ENCODE assay signal across 8 cellular contexts in the genomic region with DNA sequence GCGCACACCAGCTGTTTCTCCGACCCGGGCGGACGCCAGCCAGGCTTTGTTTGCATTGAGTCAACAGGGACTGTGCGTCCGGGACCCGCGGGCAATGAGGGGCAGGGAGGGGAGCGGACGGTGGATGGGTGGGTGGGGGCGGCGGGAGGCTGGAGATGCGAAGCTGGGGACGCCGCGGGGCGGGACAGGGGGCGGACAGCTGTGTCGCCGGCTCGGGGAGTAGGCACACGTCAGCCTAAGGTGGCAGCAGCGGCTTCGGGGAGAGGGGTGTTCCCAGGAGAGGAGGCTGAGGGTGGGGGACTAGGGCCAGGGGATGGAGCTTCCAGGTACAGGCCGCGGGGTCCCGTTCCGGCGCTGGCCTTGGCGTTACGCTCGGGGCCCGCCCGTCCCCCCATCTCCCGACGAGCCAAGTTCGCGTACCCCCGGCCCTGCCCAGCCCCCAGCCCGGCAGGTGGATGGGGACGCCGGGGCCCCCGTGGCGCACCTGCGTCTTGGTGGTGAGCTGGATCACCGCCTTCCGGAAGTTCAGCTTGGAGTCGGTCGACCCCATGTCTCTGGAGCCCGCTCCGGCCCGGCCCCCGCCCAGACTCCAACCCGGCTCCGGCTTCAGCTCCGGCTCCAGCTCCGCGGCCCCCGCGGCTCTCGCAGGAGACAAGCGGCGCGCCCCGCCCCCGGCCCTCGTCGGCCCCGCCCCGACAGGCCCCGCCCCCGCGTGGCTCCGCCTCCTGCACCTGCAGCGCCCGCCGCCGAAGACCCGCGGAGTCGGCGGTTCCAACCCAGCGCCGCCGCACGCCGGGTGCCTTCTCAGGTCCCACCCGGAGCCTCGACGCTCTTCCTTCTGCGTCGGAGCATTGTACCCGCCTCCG. TPM values are rescaled to one million over a fixed set of nuclear protein-coding genes. Genes with fewer than 3 reads are reported as not detected.
A peak's percentile ranks its signal among the peaks of the same experiment; 100 is the strongest.
DNase-seq lines count a peak whose midpoint lies in the region; ATAC-seq and TF ChIP-seq lines count a peak whose summit lies in the region.

A gene with protein sequence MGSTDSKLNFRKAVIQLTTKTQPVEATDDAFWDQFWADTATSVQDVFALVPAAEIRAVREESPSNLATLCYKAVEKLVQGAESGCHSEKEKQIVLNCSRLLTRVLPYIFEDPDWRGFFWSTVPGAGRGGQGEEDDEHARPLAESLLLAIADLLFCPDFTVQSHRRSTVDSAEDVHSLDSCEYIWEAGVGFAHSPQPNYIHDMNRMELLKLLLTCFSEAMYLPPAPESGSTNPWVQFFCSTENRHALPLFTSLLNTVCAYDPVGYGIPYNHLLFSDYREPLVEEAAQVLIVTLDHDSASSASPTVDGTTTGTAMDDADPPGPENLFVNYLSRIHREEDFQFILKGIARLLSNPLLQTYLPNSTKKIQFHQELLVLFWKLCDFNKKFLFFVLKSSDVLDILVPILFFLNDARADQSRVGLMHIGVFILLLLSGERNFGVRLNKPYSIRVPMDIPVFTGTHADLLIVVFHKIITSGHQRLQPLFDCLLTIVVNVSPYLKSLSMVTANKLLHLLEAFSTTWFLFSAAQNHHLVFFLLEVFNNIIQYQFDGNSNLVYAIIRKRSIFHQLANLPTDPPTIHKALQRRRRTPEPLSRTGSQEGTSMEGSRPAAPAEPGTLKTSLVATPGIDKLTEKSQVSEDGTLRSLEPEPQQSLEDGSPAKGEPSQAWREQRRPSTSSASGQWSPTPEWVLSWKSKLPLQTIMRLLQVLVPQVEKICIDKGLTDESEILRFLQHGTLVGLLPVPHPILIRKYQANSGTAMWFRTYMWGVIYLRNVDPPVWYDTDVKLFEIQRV (minus strand): TSS at position 653 of the 866 bp plus-strand sequence. CDS start 103 bp downstream, at position 550.

- H2AFZ ChIP-seq in SU-DHL-6 (ENCODE audit: low read depth, low read length, severe bottlenecking) = peak within 1 kb of the TSS; percentile 77

- intact Hi-C loops in right cardiac atrium (cut with DNase I) (no loop called here), psoas muscle (cut with DNase I) (no loop called here)

- DNase-seq in AG10803 (ENCODE audit: low read depth) = no peak
- peak in 1 of 2 experiments; percentile 20 for DNase-seq in HL-60 (ENCODE audit: low read depth in 1 of 2, low spot score in 1 of 2)
- DNase-seq in right cardiac atrium = peak; percentile 65 to 86 (median 84)
- DNase-seq in psoas muscle = peak; percentile 61 to 68
- DNase-seq in upper lobe of left lung = peak; percentile 86 to 96
- no peak for DNase-seq in A172 (ENCODE audit: low spot score)

- H3K4me3 ChIP-seq in AG10803 (ENCODE audit: low read length) (peak within 1 kb of the TSS; percentile 40), HL-60 (replicated peaks; ENCODE audit: insufficient read depth, low read length) (peak within 1 kb of the TSS; percentile 49), SU-DHL-6 (ENCODE audit: insufficient read depth, low read length, poor library complexity, severe bottlenecking) (peak within 1 kb of the TSS; percentile 30), right cardiac atrium (ENCODE audit: low read length) (peak within 1 kb of the TSS; percentile 67), psoas muscle (peak within 1 kb of the TSS; percentile 68), upper lobe of left lung (peak within 1 kb of the TSS; percentile 73 to 91 (median 78))

- no peak for TF ChIP-seq CTCF in AG10803 (conservative IDR thresholded peaks at IDR 0.05; ENCODE audit: low read length)
- no peak for TF ChIP-seq CTCF in HL-60 (IDR thresholded peaks at IDR 0.05; ENCODE audit: insufficient read depth, low read length)
- no peak for TF ChIP-seq CTCF in SU-DHL-6 (IDR thresholded peaks at IDR 0.05; ENCODE audit: insufficient read depth, low read length, poor library complexity, severe bottlenecking)
- TF ChIP-seq CTCF in psoas muscle (IDR thresholded peaks at IDR 0.05) = no peak
- TF ChIP-seq CTCF in upper lobe of left lung (IDR thresholded peaks at IDR 0.05) = no peak

- no peaks in the 10 kb centered on the region for H3F3A ChIP-seq in SU-DHL-6 (ENCODE audit: insufficient read depth)

- peak in 1 of 4 donors; percentile 51 for TF ChIP-seq POLR2A in upper lobe of left lung (IDR thresholded peaks at IDR 0.05)

- ATAC-seq in right cardiac atrium (peak; percentile 75 to 76), psoas muscle (peak; percentile 63 to 84 (median 72)), upper lobe of left lung (ENCODE audit: low FRiP score in 2 of 2) (peak; percentile 28 to 83)

- H3K36me3 ChIP-seq in SU-DHL-6 (ENCODE audit: low read length) (no peaks in the 10 kb centered on the region), psoas muscle (ENCODE audit: insufficient read depth in 1 of 2, low read depth in 1 of 2) (no peaks in the 10 kb centered on the region), upper lobe of left lung (no peaks in the 10 kb centered on the region)

- H3K27me3 ChIP-seq in HL-60 (ENCODE audit: insufficient read depth, poor library complexity, severe bottlenecking) = peaks cover 28% of the 10 kb centered on the region
- no peaks in the 10 kb centered on the region for H3K27me3 ChIP-seq in SU-DHL-6 (ENCODE audit: low read length)
- no peaks in the 10 kb centered on the region for H3K27me3 ChIP-seq in right cardiac atrium (ENCODE audit: control insufficient read depth, insufficient read depth)
- H3K27me3 ChIP-seq in psoas muscle (ENCODE audit: insufficient read depth in 3 of 3, low read length in 2 of 3) = peaks cover 0 to 36% (median 9%) of the 10 kb centered on the region in 3 donors
- H3K27me3 ChIP-seq in upper lobe of left lung = peaks cover 0 to 10% (median 7%) of the 10 kb centered on the region in 4 donors

- H3K9me3 ChIP-seq in SU-DHL-6 (ENCODE audit: insufficient read depth, low read length) = no peaks in the 10 kb centered on the region
- H3K9me3 ChIP-seq in right cardiac atrium (ENCODE audit: control insufficient read depth, low read length) = no peaks in the 10 kb centered on the region
- no peaks in the 10 kb centered on the region for H3K9me3 ChIP-seq in psoas muscle
- no peaks in the 10 kb centered on the region for H3K9me3 ChIP-seq in upper lobe of left lung

- H3K4me2 ChIP-seq in SU-DHL-6 (ENCODE audit: low read depth, low read length, poor library complexity, severe bottlenecking) = peak within 1 kb of the TSS; percentile 44

- no peaks in the 10 kb centered on the region for H4K20me1 ChIP-seq in SU-DHL-6 (ENCODE audit: low read depth, low read length)

- H3K27ac ChIP-seq in HL-60 (replicated peaks) = no peak within 1 kb of the TSS
- H3K27ac ChIP-seq in SU-DHL-6 (ENCODE audit: low read depth, low read length) = no peak within 1 kb of the TSS
- H3K27ac ChIP-seq in adipose tissue (ENCODE audit: low read depth, low read length) = no peak within 1 kb of the TSS
- no peak within 1 kb of the TSS for H3K27ac ChIP-seq in right cardiac atrium (ENCODE audit: low read length)
- no peak within 1 kb of the TSS for H3K27ac ChIP-seq in psoas muscle
- peak within 1 kb of the TSS; percentile 64 to 82 (median 78) for H3K27ac ChIP-seq in upper lobe of left lung

- no peak for TF ChIP-seq EP300 in upper lobe of left lung (IDR thresholded peaks at IDR 0.05)

- H3K9ac ChIP-seq in SU-DHL-6 (ENCODE audit: low read length) = peak within 1 kb of the TSS; percentile 9; the same call in 1 of the 2 replicates

- no peaks in the 10 kb centered on the region for H3K79me2 ChIP-seq in SU-DHL-6 (ENCODE audit: insufficient read depth, low read length)

- H3K4me1 ChIP-seq in right cardiac atrium (ENCODE audit: control insufficient read depth, insufficient read depth, low read length) (no peaks in the 10 kb centered on the region), psoas muscle (no peaks in the 10 kb centered on the region), upper lobe of left lung (peaks cover 25 to 47% (median 32%) of the 10 kb centered on the region in 4 donors)

- 2 to 3% (median 2%) methylated on average over 67 to 93 of the region's 95 CpGs for WGBS in adipose tissue, 3 donors
- WGBS in right cardiac atrium = 1% methylated on average over 95 of the region's 95 CpGs
- 1 to 4% (median 2%) methylated on average over 43 to 95 of the region's 95 CpGs for WGBS in psoas muscle, 3 donors
- whole genome bisulfite sequencing in upper lobe of left lung, 2 donors = 0 to 1% methylated on average over 22 to 55 of the region's 95 CpGs

- no peaks in the 10 kb centered on the region for H3K9me2 ChIP-seq in SU-DHL-6 (replicated peaks; ENCODE audit: insufficient read depth, low read length)

RNA-seq across cellular contexts. Expression of the gene that starts here (rescaled TPM):
- 10 to 100 TPM; 13.8 to 98.5 (median 26.3) TPM for polyA plus RNA-seq in adipose tissue
- total RNA-seq in right cardiac atrium = 10 to 100 TPM in 2 of 4 donors, 1 to 10 TPM in 2; 6.5 to 11.9 (median 10.1) TPM
- 12.0 TPM for polyA plus RNA-seq in right cardiac atrium
- total RNA-seq in psoas muscle = 10 to 100 TPM in 1 of 4 donors, 1 to 10 TPM in 3; 1.7 to 10.4 (median 2.8) TPM
- polyA plus RNA-seq in psoas muscle = 1 to 10 TPM; 2.3 to 4.8 (median 2.3) TPM
- 10 to 100 TPM; 21.6 to 60.8 (median 33.3) TPM for total RNA-seq in upper lobe of left lung
- 0.65 and 2.7 TPM in 2 replicates for total RNA-seq in A172 (2014; rRNA removed; shearing (Covaris generic))

Comparison
In these comparisons a context has a peak if more than half of its experiments do, and no peak if none do; other contexts are left out.
1. DNase-seq: peak in right cardiac atrium (3 of 3), psoas muscle (2 of 2) and upper lobe of left lung (2 of 2); none in AG10803 (single experiment) and A172 (single experiment).
2. H3K27ac ChIP-seq: peak in upper lobe of left lung (4 of 4); none in HL-60 (single experiment), SU-DHL-6 (single experiment), adipose tissue (single experiment), right cardiac atrium (single experiment) and psoas muscle (single experiment).
3. Peak in every context shown above with its lines, with median percentiles within 50 percentile points of each other: H3K4me3 ChIP-seq and ATAC-seq.